Comparison of ENCODE assay signal across 1 cellular context in genomic region chr1:183912265-183912886, GRCh38.
A peak's percentile ranks its signal among the peaks of the same experiment; 100 is the strongest.
TF ChIP-seq lines count a peak whose summit lies in the region.

No MANE protein-coding gene starts in this region.

TF ChIP-seq in GM12878, 131 proteins besides CTCF, POLR2A, EP300 and RAD21 (continued from another document and continues in another):
- TF ChIP-seq, protein P1, sequence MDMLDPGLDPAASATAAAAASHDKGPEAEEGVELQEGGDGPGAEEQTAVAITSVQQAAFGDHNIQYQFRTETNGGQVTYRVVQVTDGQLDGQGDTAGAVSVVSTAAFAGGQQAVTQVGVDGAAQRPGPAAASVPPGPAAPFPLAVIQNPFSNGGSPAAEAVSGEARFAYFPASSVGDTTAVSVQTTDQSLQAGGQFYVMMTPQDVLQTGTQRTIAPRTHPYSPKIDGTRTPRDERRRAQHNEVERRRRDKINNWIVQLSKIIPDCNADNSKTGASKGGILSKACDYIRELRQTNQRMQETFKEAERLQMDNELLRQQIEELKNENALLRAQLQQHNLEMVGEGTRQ (IDR thresholded peaks at IDR 0.05; ENCODE audit: borderline replicate concordance, low read depth, low read length): no peak
- TF ChIP-seq SMAD5 (IDR thresholded peaks at IDR 0.05; ENCODE audit: low read depth) (no peak; the same call in 1 of the 2 replicates), PAX5 (IDR thresholded peaks at IDR 0.05; ENCODE audit: borderline replicate concordance, low read depth, low read length) (no peak), ZBTB40 (IDR thresholded peaks at IDR 0.05; ENCODE audit: borderline replicate concordance) (no peak), KDM1A (IDR thresholded peaks at IDR 0.05; ENCODE audit: borderline replicate concordance) (no peak), E2F8 (IDR thresholded peaks at IDR 0.05; ENCODE audit: low read depth, partially characterized antibody) (no peak), EZH2 (IDR thresholded peaks at IDR 0.05; ENCODE audit: borderline replicate concordance, control insufficient read depth, low read depth, low read length) (no peak), ZSCAN29 (IDR thresholded peaks at IDR 0.05) (no peak), RUNX3 (IDR thresholded peaks at IDR 0.05; ENCODE audit: low read length) (peak; percentile 69), PRDM15 (CRISPR knock-in tag; IDR thresholded peaks at IDR 0.05) (no peak), WRNIP1 (IDR thresholded peaks at IDR 0.05; ENCODE audit: borderline replicate concordance, low read depth, low read length) (no peak), BCL3 (IDR thresholded peaks at IDR 0.05; ENCODE audit: borderline replicate concordance, insufficient read depth, low read depth, low read length, poor library complexity, severe bottlenecking) (no peak), KLF5 (IDR thresholded peaks at IDR 0.05; ENCODE audit: partially characterized antibody) (no peak), POLR2AphosphoS5 (IDR thresholded peaks at IDR 0.05; ENCODE audit: low read length) (no peak), MEF2A (IDR thresholded peaks at IDR 0.05; ENCODE audit: insufficient read depth, low read depth, low read length) (peak; percentile 93), GABPA (IDR thresholded peaks at IDR 0.05; ENCODE audit: low read depth) (no peak), NR2C1 (IDR thresholded peaks at IDR 0.05) (no peak), SIN3A (IDR thresholded peaks at IDR 0.05; ENCODE audit: low read depth, low read length) (no peak), BACH1 (IDR thresholded peaks at IDR 0.05; ENCODE audit: borderline replicate concordance) (no peak), CBX5 (IDR thresholded peaks at IDR 0.05; ENCODE audit: low read depth) (peak; percentile 46; the same call in 1 of the 2 replicates), USF1 (IDR thresholded peaks at IDR 0.05; ENCODE audit: borderline replicate concordance, extremely low read length, insufficient read depth, low read depth, low read length) (no peak), CREM (IDR thresholded peaks at IDR 0.05; ENCODE audit: low read depth) (peak; percentile 69; the same call in 1 of the 2 replicates), BMI1 (IDR thresholded peaks at IDR 0.05; ENCODE audit: borderline replicate concordance) (no peak), BHLHE40 (IDR thresholded peaks at IDR 0.05; ENCODE audit: borderline replicate concordance in 1 of 2, low read depth in 2 of 2, low read length in 1 of 2) (peak; percentile 77 to 79), TCF3 (IDR thresholded peaks at IDR 0.05; ENCODE audit: borderline replicate concordance, insufficient read depth, low read depth, low read length) (0 out of 2 replicates have a peak, but pooled peaks have one; percentile 8), ZNF592 (IDR thresholded peaks at IDR 0.05) (no peak), GATAD2B (conservative IDR thresholded peaks at IDR 0.05; ENCODE audit: low read depth) (no peak), CEBPB (IDR thresholded peaks at IDR 0.05; ENCODE audit: borderline replicate concordance in 1 of 2, low read depth in 2 of 2, low read length in 2 of 2) (no peak), SMARCA5 (IDR thresholded peaks at IDR 0.05) (peak; percentile 51; the same call in 1 of the 2 replicates)
- TF ChIP-seq, protein P2, sequence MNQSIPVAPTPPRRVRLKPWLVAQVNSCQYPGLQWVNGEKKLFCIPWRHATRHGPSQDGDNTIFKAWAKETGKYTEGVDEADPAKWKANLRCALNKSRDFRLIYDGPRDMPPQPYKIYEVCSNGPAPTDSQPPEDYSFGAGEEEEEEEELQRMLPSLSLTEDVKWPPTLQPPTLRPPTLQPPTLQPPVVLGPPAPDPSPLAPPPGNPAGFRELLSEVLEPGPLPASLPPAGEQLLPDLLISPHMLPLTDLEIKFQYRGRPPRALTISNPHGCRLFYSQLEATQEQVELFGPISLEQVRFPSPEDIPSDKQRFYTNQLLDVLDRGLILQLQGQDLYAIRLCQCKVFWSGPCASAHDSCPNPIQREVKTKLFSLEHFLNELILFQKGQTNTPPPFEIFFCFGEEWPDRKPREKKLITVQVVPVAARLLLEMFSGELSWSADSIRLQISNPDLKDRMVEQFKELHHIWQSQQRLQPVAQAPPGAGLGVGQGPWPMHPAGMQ (IDR thresholded peaks at IDR 0.05; ENCODE audit: borderline replicate concordance): no peak
- TF ChIP-seq, protein P3, sequence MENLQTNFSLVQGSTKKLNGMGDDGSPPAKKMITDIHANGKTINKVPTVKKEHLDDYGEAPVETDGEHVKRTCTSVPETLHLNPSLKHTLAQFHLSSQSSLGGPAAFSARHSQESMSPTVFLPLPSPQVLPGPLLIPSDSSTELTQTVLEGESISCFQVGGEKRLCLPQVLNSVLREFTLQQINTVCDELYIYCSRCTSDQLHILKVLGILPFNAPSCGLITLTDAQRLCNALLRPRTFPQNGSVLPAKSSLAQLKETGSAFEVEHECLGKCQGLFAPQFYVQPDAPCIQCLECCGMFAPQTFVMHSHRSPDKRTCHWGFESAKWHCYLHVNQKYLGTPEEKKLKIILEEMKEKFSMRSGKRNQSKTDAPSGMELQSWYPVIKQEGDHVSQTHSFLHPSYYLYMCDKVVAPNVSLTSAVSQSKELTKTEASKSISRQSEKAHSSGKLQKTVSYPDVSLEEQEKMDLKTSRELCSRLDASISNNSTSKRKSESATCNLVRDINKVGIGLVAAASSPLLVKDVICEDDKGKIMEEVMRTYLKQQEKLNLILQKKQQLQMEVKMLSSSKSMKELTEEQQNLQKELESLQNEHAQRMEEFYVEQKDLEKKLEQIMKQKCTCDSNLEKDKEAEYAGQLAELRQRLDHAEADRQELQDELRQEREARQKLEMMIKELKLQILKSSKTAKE (IDR thresholded peaks at IDR 0.05; ENCODE audit: low read depth, poor library complexity, severe bottlenecking): peak; percentile 76
